ENCODE assay signal across 8 cellular contexts in the genomic region with DNA sequence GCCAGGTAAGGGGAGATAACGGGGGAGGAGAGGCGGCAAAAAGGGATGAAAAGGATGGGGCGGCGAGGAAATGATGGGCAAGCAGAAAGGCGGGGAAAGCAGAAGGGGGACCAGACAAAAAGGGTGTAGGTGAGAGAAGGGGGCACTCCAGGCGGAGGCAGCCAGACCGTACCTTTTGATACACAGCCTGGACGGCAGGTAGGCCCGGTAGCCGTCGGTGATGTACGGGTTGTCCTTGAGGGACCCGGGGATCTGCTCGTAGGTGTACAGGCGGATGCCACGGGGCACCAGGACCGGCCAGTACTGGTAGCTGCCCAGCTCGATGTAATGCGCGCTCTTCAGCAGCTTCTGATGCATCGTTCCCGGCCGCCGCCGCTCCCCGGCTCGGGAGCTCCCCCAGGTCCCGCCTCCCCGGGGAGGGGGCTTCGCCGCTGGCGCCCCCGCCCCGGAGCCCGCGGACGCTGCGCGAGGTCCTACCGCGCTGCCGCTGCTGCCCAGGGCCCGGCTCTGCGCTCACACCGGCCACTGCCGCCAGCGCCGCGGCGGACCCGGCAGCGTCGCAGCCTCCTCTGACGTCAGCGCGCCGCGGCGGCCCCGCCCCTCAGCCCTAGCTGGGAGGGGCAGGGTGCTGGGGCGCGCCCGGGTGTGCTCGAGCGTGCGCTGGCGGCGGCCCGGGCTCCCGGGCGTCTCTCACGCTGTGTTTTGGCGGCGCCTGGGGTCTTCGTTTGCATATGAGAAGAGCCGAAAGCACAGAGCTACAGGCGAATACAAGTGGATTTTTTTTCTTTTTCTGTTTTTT. TPM values are rescaled to one million over a fixed set of nuclear protein-coding genes. Genes with fewer than 3 reads are reported as not detected.
DNase-seq lines count a peak whose midpoint lies in the region; ATAC-seq, FAIRE-seq and TF ChIP-seq lines count a peak whose summit lies in the region.

A gene with protein sequence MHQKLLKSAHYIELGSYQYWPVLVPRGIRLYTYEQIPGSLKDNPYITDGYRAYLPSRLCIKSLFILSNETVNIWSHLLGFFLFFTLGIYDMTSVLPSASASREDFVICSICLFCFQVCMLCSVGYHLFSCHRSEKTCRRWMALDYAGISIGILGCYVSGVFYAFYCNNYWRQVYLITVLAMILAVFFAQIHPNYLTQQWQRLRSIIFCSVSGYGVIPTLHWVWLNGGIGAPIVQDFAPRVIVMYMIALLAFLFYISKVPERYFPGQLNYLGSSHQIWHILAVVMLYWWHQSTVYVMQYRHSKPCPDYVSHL (minus strand): TSS at position 571 of the 799 bp plus-strand sequence. CDS start 214 bp downstream, at position 357.

- H3K9me3 ChIP-seq in adipocyte (ENCODE audit: control insufficient read depth, low read length) (no peaks in the 10 kb centered on the region), heart right ventricle (no peaks in the 10 kb centered on the region), upper lobe of right lung (no peaks in the 10 kb centered on the region)

- H3K4me1 Mint-ChIP-seq in T-cell (peaks cover 40 to 54% (median 40%) of the 10 kb centered on the region in 3 donors), progenitor cell of endocrine pancreas (ENCODE audit: low read depth) (peaks cover 20% of the 10 kb centered on the region)

- peak; percentile 75; the same call in 1 of the 2 replicates for TF ChIP-seq POLR2A in GM12892 (IDR thresholded peaks at IDR 0.05; ENCODE audit: low read depth, low read length)

- H3K4me3 ChIP-seq in adipocyte (ENCODE audit: low read length) (peak within 1 kb of the TSS; percentile 93), heart right ventricle (peak within 1 kb of the TSS; percentile 57 to 98 (median 92)), upper lobe of right lung (peak within 1 kb of the TSS; percentile 68)

- peak; percentile 98 for FAIRE-seq in GM12892 (lab: Jason Lieb, UNC)

- H3K27ac Mint-ChIP-seq in T-cell: peak within 1 kb of the TSS; percentile 28 to 85
- peak within 1 kb of the TSS; percentile 89 for H3K27ac Mint-ChIP-seq in progenitor cell of endocrine pancreas

- POLR2A ChIA-PET in T-cell (lab: Charles Lee): interaction anchor here (0.6 to 1.1 kb wide), 13 partner anchors 8 to 1181 kb away, joined by 3 to 8 read pairs (median 3); no protein-coding TSS in a partner anchor

- DNase-seq in GM12892 (ENCODE audit: insufficient read length) (peak; percentile 80), NCI-H1105 treated with DMSO at 0.1 percent for 48 hours (lab: John Stamatoyannopoulos, UW) (peak; percentile 71), T-cell (peak; percentile 59 to 87 (median 78)), adipocyte (ENCODE audit: low read depth) (peak; percentile 95), heart right ventricle (peak; percentile 80 to 90), progenitor cell of endocrine pancreas (ENCODE audit: low spot score, unreplicated experiment) (peak; percentile 76), upper lobe of right lung (peak; percentile 94)

- intact Hi-C loops in heart right ventricle (cut with DNase I): no loop called here
- intact Hi-C loops in upper lobe of right lung (cut with DNase I): no loop called here

- peak within 1 kb of the TSS; percentile 91 for H3K9ac ChIP-seq in adipocyte (ENCODE audit: low read length)

- peaks cover 8 to 10% of the 10 kb centered on the region in 2 donors for H3K27me3 Mint-ChIP-seq in T-cell
- peaks cover 25% of the 10 kb centered on the region for H3K27me3 Mint-ChIP-seq in progenitor cell of endocrine pancreas

- H3K27ac ChIP-seq in heart right ventricle (peak within 1 kb of the TSS in 9 of 10 donors; percentile 54 to 87 (median 70)), upper lobe of right lung (peak within 1 kb of the TSS; percentile 51)

- ATAC-seq in HG02678 (IDR thresholded peaks at IDR 0.05; ENCODE audit: unreplicated experiment) (peak; percentile 97), T-cell (replicated peaks in 1 of 4) (peak; percentile 98 to 100 (median 98)), heart right ventricle (peak; percentile 99 to 100 (median 99)), upper lobe of right lung (peak; percentile 100)

- CTCF ChIA-PET in T-cell (lab: Charles Lee): interaction anchor here (0.5 to 1.7 kb wide), 7 partner anchors 13 to 1322 kb away, joined by 3 to 12 read pairs (median 6); no protein-coding TSS in a partner anchor

- H3K27me3 ChIP-seq in adipocyte (replicated peaks; ENCODE audit: control insufficient read depth, insufficient read depth, low read length) (no peaks in the 10 kb centered on the region), heart right ventricle (no peaks in the 10 kb centered on the region), upper lobe of right lung (no peaks in the 10 kb centered on the region)

- 0 to 1% methylated on average over 75 to 77 of the region's 77 CpGs for WGBS in heart right ventricle, 2 donors

- H3K36me3 ChIP-seq in adipocyte (ENCODE audit: control insufficient read depth, insufficient read depth, low read length, severe bottlenecking): no peaks in the 10 kb centered on the region
- peaks cover 0 to 7% (median 0%) of the 10 kb centered on the region in 9 donors for H3K36me3 ChIP-seq in heart right ventricle
- H3K36me3 ChIP-seq in upper lobe of right lung: no peaks in the 10 kb centered on the region

- H3K9me3 Mint-ChIP-seq in T-cell (no peaks in the 10 kb centered on the region), progenitor cell of endocrine pancreas (ENCODE audit: low read depth) (no peaks in the 10 kb centered on the region)

- TF ChIP-seq CTCF in heart right ventricle (IDR thresholded peaks at IDR 0.05): no peak
- TF ChIP-seq CTCF in progenitor cell of endocrine pancreas (IDR thresholded peaks at IDR 0.05; ENCODE audit: unreplicated experiment): no peak
- TF ChIP-seq CTCF in upper lobe of right lung (IDR thresholded peaks at IDR 0.05): no peak

- H3K4me3 Mint-ChIP-seq in T-cell (peak within 1 kb of the TSS; percentile 90 to 99 (median 95)), progenitor cell of endocrine pancreas (ENCODE audit: low read depth) (peak within 1 kb of the TSS; percentile 90)

- peaks cover 5% of the 10 kb centered on the region for H3K36me3 Mint-ChIP-seq in T-cell
- no peaks in the 10 kb centered on the region for H3K36me3 Mint-ChIP-seq in progenitor cell of endocrine pancreas (ENCODE audit: insufficient read depth)

- H3K4me1 ChIP-seq in adipocyte (ENCODE audit: control insufficient read depth, insufficient read depth, low read length) (peaks cover 18% of the 10 kb centered on the region), heart right ventricle (peaks cover 0 to 28% (median 18%) of the 10 kb centered on the region in 9 donors), upper lobe of right lung (peaks cover 14% of the 10 kb centered on the region)

RNA-seq across cellular contexts. Expression of the gene that starts here (rescaled TPM):
- 5.5 TPM for polyA plus RNA-seq in GM12892 (2012; ENCODE audit: missing spikeins)
- total RNA-seq in T-cell: 10 to 100 TPM in 4 of 5 donors, 1 to 10 TPM in 1; 8.7 to 26.6 (median 11.2) TPM
- 10 to 100 TPM in 2 of 10 donors, 1 to 10 TPM in 8; 5.7 to 10.6 (median 8.2) TPM for total RNA-seq in heart right ventricle
- 1 to 10 TPM; 3.6 to 4.4 TPM for polyA plus RNA-seq in heart right ventricle
- total RNA-seq in progenitor cell of endocrine pancreas: 16.0 and 16.2 TPM in 2 replicates
- 9.8 TPM for total RNA-seq in upper lobe of right lung

Comparison
In these comparisons a context has a peak if more than half of its experiments do, and no peak if none do; other contexts are left out.
1. Peak in every context shown above with its lines: DNase-seq, ATAC-seq, H3K4me3 ChIP-seq and H3K27ac ChIP-seq.